In the genomic region with DNA sequence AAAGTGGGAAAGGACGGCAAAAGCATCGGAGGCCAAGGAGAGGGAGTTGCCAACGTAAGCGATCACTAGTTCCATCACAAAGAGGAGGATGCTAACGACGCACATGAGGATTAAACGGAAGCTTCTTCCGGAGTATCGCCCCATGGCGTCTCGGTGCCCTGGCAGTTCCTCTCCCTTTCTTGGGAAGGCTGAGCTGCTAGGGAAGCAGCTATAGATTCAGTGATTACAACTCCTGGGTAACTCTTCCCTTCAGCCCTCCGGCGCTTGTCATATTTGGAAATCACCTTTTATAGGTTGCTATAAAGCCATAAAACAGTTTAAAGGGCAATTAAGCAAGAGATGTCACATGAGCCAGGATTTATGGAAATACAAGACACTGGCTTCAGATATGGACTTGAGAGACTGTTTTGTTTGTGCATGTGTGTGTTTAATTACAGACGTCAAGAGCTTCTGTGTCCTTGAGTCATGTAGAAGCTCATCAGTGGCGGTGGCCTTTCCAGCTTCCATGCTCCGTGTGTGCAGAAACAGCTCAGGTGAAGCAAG, we compare ENCODE assay signal across 26 cellular contexts. TPM values are rescaled to one million over a fixed set of nuclear protein-coding genes. Genes with fewer than 3 reads are reported as not detected.
DNase-seq lines count a peak whose midpoint lies in the region; ATAC-seq and TF ChIP-seq lines count a peak whose summit lies in the region.
"Had no signal": no experiment of that assay in that cellular context is flagged by ENCODE, and none has a peak within 500 bp of the region (broad histone marks: within the 10 kb centered on the region; RNA-seq: fewer than 3 reads in every experiment).

No MANE protein-coding gene starts in this region.

- POLR2A ChIA-PET in HEK293T (lab: Yijun Ruan, JAX): interaction anchor here (0.8 to 0.9 kb wide), 2 partner anchors 21 to 96 kb away, joined by 3 to 4 read pairs; no protein-coding TSS in a partner anchor

- H3K36me3 ChIP-seq in Peyer's patch: no peaks in the 10 kb centered on the region
- H3K36me3 ChIP-seq: left ventricle myocardium inferior, neural progenitor cell, thoracic aorta, uterus had no signal

- H3K4me1 ChIP-seq in Peyer's patch: peaks cover 0 to 3% (median 0%) of the 10 kb centered on the region in 4 donors
- H3K4me1 ChIP-seq: left ventricle myocardium inferior, neural progenitor cell, parathyroid adenoma, uterus had no signal

- no peak for TF ChIP-seq CTCF in Peyer's patch (IDR thresholded peaks at IDR 0.05)

- CTCF ChIA-PET in HEK293T (lab: Yijun Ruan, JAX): interaction anchor here (0.5 to 0.9 kb wide), 2 partner anchors 12 to 66 kb away, joined by 3 to 4 read pairs; no protein-coding TSS in a partner anchor

- DNase-seq in NCI-H1417 (lab: John Stamatoyannopoulos, UW): peak; percentile 20 to 57 (median 20)
- DNase-seq in NCI-H1417 treated with DMSO at 0.1 percent for 48 hours (lab: John Stamatoyannopoulos, UW): no peak
- DNase-seq in HEK293T (ENCODE audit: extremely low spot score): peak; percentile 36
- DNase-seq in Peyer's patch: peak in 2 of 3 donors; percentile 59 to 66
- DNase-seq in left kidney (ENCODE audit: low read depth, low spot score): peak; percentile 9
- DNase-seq in stimulated activated CD4-positive, alpha-beta T cell treated with anti-CD3 and anti-CD28 coated beads, Interleukin-4, amount 100 ng/mL, for 1 hour: no peak
- DNase-seq: activated naive CD8-positive, alpha-beta T cell treated with anti-CD3 and anti-CD28 coated beads, Interleukin-2, amount 10 ng/mL, durations not matched to agents 7 days and 5 days; aorta; CD4-positive, CD25-positive, alpha-beta regulatory T cell; effector CD8-positive, alpha-beta T cell; glutamatergic neuron; H7; left ventricle myocardium inferior; mesendoderm; NCI-H2171; NCI-H524 treated with DMSO at 0.1 percent for 48 hours; stimulated activated CD4-positive, alpha-beta T cell treated with anti-CD3 and anti-CD28 coated beads, Interleukin-1b, Interleukin-23, amount 100 ng/mL, for 48 hours; uterus had no signal

- H3K4me3 ChIP-seq in Peyer's patch: no peak overlapping the region
- H3K4me3 ChIP-seq: A549, GM12878, left ventricle myocardium inferior, neural progenitor cell, thoracic aorta, uterus had no signal

- H3K27me3 ChIP-seq in Peyer's patch: no peaks in the 10 kb centered on the region
- H3K27me3 ChIP-seq: neural progenitor cell, uterus had no signal

- no peak for ATAC-seq in HG03108 (IDR thresholded peaks at IDR 0.05; ENCODE audit: unreplicated experiment)
- no peak for ATAC-seq in HG02973 (IDR thresholded peaks at IDR 0.05; ENCODE audit: unreplicated experiment)
- ATAC-seq: GM12878 had no signal

- H3K27ac ChIP-seq in Peyer's patch: no peak overlapping the region
- H3K27ac ChIP-seq: A549, HL-60, left ventricle myocardium inferior, neural progenitor cell, parathyroid adenoma, thoracic aorta, uterus had no signal

- no peaks in the 10 kb centered on the region for H3K9me3 ChIP-seq in Peyer's patch
- H3K9me3 ChIP-seq: A549, left ventricle myocardium inferior, thoracic aorta, uterus had no signal

- TF ChIP-seq POLR2A in Peyer's patch (IDR thresholded peaks at IDR 0.05): no peak

TF ChIP-seq in HEK293T, 16 proteins besides CTCF, POLR2A, EP300 and RAD21:
- TF ChIP-seq FOXM1 (IDR thresholded peaks at IDR 0.05; ENCODE audit: borderline replicate concordance): no peak
- TF ChIP-seq, protein P1, sequence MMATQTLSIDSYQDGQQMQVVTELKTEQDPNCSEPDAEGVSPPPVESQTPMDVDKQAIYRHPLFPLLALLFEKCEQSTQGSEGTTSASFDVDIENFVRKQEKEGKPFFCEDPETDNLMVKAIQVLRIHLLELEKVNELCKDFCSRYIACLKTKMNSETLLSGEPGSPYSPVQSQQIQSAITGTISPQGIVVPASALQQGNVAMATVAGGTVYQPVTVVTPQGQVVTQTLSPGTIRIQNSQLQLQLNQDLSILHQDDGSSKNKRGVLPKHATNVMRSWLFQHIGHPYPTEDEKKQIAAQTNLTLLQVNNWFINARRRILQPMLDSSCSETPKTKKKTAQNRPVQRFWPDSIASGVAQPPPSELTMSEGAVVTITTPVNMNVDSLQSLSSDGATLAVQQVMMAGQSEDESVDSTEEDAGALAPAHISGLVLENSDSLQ (IDR thresholded peaks at IDR 0.05): peak; percentile 94
- no peak for TF ChIP-seq HDGF (IDR thresholded peaks at IDR 0.05; ENCODE audit: borderline replicate concordance)
- TF ChIP-seq SP1 (IDR thresholded peaks at IDR 0.05): no peak
- no peak for TF ChIP-seq L3MBTL2 (conservative IDR thresholded peaks at IDR 0.05)
- no peak for TF ChIP-seq ZNF384 (IDR thresholded peaks at IDR 0.05)
- peak; percentile 68 for TF ChIP-seq CTBP1 (IDR thresholded peaks at IDR 0.05; ENCODE audit: borderline replicate concordance)

RNA-seq across cellular contexts. Expression of a gene that starts 30.6 kb away (rescaled TPM):
- total RNA-seq in Peyer's patch: 10 to 100 TPM in 3 of 4 donors, 1 to 10 TPM in 1; 2.5 to 31.9 (median 16.2) TPM
- total RNA-seq: activated naive CD8-positive, alpha-beta T cell treated with anti-CD3 and anti-CD28 coated beads, Interleukin-2, amount 10 ng/mL, durations not matched to agents 7 days and 5 days; aorta; CD4-positive, CD25-positive, alpha-beta regulatory T cell; GM12878; thoracic aorta had no signal

Comparison
In these comparisons a context has a peak if more than half of its experiments do, and no peak if none do; other contexts are left out.
1. DNase-seq: peak in NCI-H1417 (3 of 3), HEK293T (single experiment), Peyer's patch (2 of 3) and left kidney (single experiment); none in NCI-H1417 treated with DMSO at 0.1 percent for 48 hours (single experiment) and stimulated activated CD4-positive, alpha-beta T cell treated with anti-CD3 and anti-CD28 coated beads, Interleukin-4, amount 100 ng/mL, for 1 hour (single experiment).